In genomic region chr7:121302214-121302745, GRCh38 we compare ENCODE assay signal across 9 cellular contexts. TPM values are rescaled to one million over a fixed set of nuclear protein-coding genes. Genes with fewer than 3 reads are reported as not detected.
DNase-seq lines count a peak whose midpoint lies in the region; ATAC-seq and TF ChIP-seq lines count a peak whose summit lies in the region.
"Had no signal": no experiment of that assay in that cellular context is flagged by ENCODE, and none has a peak within 500 bp of the region (broad histone marks: within the 10 kb centered on the region; RNA-seq: fewer than 3 reads in every experiment).

No MANE protein-coding gene starts in this region.

- peak; percentile 87 for ATAC-seq in GM21390 (IDR thresholded peaks at IDR 0.05; ENCODE audit: unreplicated experiment)
- peak; percentile 96 for ATAC-seq in HG03378 (IDR thresholded peaks at IDR 0.05; ENCODE audit: unreplicated experiment)

- H3K36me3 ChIP-seq in GM06990 (ENCODE audit: control insufficient read depth, insufficient read depth, low read length) = no peaks in the 10 kb centered on the region
- no peaks in the 10 kb centered on the region for H3K36me3 ChIP-seq in brain microvascular endothelial cell (replicated peaks)
- no peaks in the 10 kb centered on the region for H3K36me3 ChIP-seq in ascending aorta

- TF ChIP-seq CTCF in GM06990 (IDR thresholded peaks at IDR 0.05; ENCODE audit: insufficient read depth, low read length, poor library complexity, severe bottlenecking) = no peak
- no peak for TF ChIP-seq CTCF in brain microvascular endothelial cell (IDR thresholded peaks at IDR 0.05; ENCODE audit: low read depth, low read length, missing control alignments)
- no peak for TF ChIP-seq CTCF in ascending aorta (IDR thresholded peaks at IDR 0.05)

- no peaks in the 10 kb centered on the region for H3K9me3 ChIP-seq in ascending aorta

- in situ Hi-C loops in brain microvascular endothelial cell (cut with HindIII; ENCODE audit: low pct_ligation_motif_present, low sequenced_read_pairs) = no loop called here

- peak overlapping the region; percentile 84 for H3K27ac ChIP-seq in brain microvascular endothelial cell
- no peak overlapping the region for H3K27ac ChIP-seq in ascending aorta
- H3K27ac ChIP-seq: coronary artery had no signal

- DNase-seq in GM06990 (ENCODE audit: extremely low read depth, insufficient read length) = peak; percentile 27
- peak; percentile 83 for DNase-seq in brain microvascular endothelial cell
- DNase-seq in NCI-H510A treated with DMSO at 0.1 percent for 48 hours (lab: John Stamatoyannopoulos, UW) = no peak
- no peak for DNase-seq in ascending aorta (ENCODE audit: low spot score in 2 of 2)
- no peak for DNase-seq in retina
- DNase-seq in medulla oblongata (ENCODE audit: extremely low spot score) = no peak

- no peaks in the 10 kb centered on the region for H3K4me1 ChIP-seq in ascending aorta

- intact Hi-C loops in ascending aorta (cut with DNase I) = no loop called here

- H3K27me3 ChIP-seq in GM06990 (replicated peaks; ENCODE audit: control insufficient read depth, insufficient read depth, low read length) (no peaks in the 10 kb centered on the region), brain microvascular endothelial cell (replicated peaks) (no peaks in the 10 kb centered on the region), ascending aorta (no peaks in the 10 kb centered on the region)

- no peak overlapping the region for H3K4me3 ChIP-seq in GM06990 (replicated peaks; ENCODE audit: low read depth, low read length)
- no peak overlapping the region for H3K4me3 ChIP-seq in brain microvascular endothelial cell (ENCODE audit: low read depth, low read length)
- no peak overlapping the region for H3K4me3 ChIP-seq in ascending aorta
- H3K4me3 ChIP-seq: coronary artery had no signal

RNA-seq across cellular contexts. Expression of gene WNT16, which starts 26.5 kb away (rescaled TPM):
- not detected for total RNA-seq in ascending aorta

Comparison
In these comparisons a context has a peak if more than half of its experiments do, and no peak if none do; other contexts are left out.
1. DNase-seq: peak in GM06990 (single experiment) and brain microvascular endothelial cell (single experiment); none in NCI-H510A treated with DMSO at 0.1 percent for 48 hours (single experiment), ascending aorta (0 of 2), retina (single experiment) and medulla oblongata (single experiment).